ENCODE assay signal across 2 cellular contexts in the genomic region with DNA sequence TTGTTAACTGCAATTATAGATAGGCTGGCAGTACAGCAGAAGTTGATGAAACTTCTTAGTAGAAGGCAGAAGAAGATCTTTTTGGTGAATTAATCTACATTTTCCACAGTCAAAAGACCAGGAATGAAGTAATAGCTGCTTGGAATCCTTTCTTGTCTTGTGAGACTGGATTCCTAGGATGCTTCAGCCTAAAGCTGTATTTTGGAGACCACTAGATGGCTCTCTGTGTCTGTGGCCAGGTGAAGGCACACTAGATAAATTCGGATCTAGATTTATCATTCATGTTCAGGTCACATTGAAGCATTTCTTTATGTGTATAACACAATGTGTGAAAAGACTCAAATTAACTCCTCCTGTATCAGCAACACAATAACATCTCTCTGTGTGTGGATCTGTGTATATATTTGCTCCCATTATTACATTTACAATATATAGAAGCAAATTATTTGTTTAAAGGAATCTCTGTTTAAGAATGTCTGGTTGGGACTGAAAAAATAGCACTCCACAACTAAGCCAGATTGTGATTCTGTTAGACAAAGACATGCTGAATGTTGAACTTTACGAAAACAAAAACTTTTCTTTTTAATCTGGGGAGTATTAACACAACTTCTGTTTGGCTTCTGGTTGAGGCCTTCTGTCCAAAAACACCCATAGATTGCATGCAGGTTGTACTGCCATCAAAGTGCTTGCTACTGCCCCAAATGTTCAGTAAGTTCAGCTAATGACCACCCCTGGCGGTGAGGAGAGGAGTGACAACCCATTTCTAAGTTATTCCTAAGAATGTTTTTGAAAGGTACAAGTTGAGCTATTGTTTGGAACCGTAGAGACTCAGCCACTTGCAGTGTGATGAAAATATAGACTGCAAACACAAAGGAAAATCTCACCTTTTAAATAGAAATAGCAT.
TF ChIP-seq lines count a peak whose summit lies in the region.

No MANE protein-coding gene starts in this region.

TF ChIP-seq in A549, 52 proteins besides CTCF, POLR2A, EP300 and RAD21:
- TF ChIP-seq, protein P1, sequence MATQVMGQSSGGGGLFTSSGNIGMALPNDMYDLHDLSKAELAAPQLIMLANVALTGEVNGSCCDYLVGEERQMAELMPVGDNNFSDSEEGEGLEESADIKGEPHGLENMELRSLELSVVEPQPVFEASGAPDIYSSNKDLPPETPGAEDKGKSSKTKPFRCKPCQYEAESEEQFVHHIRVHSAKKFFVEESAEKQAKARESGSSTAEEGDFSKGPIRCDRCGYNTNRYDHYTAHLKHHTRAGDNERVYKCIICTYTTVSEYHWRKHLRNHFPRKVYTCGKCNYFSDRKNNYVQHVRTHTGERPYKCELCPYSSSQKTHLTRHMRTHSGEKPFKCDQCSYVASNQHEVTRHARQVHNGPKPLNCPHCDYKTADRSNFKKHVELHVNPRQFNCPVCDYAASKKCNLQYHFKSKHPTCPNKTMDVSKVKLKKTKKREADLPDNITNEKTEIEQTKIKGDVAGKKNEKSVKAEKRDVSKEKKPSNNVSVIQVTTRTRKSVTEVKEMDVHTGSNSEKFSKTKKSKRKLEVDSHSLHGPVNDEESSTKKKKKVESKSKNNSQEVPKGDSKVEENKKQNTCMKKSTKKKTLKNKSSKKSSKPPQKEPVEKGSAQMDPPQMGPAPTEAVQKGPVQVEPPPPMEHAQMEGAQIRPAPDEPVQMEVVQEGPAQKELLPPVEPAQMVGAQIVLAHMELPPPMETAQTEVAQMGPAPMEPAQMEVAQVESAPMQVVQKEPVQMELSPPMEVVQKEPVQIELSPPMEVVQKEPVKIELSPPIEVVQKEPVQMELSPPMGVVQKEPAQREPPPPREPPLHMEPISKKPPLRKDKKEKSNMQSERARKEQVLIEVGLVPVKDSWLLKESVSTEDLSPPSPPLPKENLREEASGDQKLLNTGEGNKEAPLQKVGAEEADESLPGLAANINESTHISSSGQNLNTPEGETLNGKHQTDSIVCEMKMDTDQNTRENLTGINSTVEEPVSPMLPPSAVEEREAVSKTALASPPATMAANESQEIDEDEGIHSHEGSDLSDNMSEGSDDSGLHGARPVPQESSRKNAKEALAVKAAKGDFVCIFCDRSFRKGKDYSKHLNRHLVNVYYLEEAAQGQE (IDR thresholded peaks at IDR 0.05), result no peak
- TF ChIP-seq SMC3 (IDR thresholded peaks at IDR 0.05), result 0 out of 3 replicates have a peak, but pooled peaks have one; percentile 30

TF ChIP-seq in GM23338, 12 proteins besides CTCF, POLR2A, EP300 and RAD21 (continued from another document):
- TF ChIP-seq, protein P2, sequence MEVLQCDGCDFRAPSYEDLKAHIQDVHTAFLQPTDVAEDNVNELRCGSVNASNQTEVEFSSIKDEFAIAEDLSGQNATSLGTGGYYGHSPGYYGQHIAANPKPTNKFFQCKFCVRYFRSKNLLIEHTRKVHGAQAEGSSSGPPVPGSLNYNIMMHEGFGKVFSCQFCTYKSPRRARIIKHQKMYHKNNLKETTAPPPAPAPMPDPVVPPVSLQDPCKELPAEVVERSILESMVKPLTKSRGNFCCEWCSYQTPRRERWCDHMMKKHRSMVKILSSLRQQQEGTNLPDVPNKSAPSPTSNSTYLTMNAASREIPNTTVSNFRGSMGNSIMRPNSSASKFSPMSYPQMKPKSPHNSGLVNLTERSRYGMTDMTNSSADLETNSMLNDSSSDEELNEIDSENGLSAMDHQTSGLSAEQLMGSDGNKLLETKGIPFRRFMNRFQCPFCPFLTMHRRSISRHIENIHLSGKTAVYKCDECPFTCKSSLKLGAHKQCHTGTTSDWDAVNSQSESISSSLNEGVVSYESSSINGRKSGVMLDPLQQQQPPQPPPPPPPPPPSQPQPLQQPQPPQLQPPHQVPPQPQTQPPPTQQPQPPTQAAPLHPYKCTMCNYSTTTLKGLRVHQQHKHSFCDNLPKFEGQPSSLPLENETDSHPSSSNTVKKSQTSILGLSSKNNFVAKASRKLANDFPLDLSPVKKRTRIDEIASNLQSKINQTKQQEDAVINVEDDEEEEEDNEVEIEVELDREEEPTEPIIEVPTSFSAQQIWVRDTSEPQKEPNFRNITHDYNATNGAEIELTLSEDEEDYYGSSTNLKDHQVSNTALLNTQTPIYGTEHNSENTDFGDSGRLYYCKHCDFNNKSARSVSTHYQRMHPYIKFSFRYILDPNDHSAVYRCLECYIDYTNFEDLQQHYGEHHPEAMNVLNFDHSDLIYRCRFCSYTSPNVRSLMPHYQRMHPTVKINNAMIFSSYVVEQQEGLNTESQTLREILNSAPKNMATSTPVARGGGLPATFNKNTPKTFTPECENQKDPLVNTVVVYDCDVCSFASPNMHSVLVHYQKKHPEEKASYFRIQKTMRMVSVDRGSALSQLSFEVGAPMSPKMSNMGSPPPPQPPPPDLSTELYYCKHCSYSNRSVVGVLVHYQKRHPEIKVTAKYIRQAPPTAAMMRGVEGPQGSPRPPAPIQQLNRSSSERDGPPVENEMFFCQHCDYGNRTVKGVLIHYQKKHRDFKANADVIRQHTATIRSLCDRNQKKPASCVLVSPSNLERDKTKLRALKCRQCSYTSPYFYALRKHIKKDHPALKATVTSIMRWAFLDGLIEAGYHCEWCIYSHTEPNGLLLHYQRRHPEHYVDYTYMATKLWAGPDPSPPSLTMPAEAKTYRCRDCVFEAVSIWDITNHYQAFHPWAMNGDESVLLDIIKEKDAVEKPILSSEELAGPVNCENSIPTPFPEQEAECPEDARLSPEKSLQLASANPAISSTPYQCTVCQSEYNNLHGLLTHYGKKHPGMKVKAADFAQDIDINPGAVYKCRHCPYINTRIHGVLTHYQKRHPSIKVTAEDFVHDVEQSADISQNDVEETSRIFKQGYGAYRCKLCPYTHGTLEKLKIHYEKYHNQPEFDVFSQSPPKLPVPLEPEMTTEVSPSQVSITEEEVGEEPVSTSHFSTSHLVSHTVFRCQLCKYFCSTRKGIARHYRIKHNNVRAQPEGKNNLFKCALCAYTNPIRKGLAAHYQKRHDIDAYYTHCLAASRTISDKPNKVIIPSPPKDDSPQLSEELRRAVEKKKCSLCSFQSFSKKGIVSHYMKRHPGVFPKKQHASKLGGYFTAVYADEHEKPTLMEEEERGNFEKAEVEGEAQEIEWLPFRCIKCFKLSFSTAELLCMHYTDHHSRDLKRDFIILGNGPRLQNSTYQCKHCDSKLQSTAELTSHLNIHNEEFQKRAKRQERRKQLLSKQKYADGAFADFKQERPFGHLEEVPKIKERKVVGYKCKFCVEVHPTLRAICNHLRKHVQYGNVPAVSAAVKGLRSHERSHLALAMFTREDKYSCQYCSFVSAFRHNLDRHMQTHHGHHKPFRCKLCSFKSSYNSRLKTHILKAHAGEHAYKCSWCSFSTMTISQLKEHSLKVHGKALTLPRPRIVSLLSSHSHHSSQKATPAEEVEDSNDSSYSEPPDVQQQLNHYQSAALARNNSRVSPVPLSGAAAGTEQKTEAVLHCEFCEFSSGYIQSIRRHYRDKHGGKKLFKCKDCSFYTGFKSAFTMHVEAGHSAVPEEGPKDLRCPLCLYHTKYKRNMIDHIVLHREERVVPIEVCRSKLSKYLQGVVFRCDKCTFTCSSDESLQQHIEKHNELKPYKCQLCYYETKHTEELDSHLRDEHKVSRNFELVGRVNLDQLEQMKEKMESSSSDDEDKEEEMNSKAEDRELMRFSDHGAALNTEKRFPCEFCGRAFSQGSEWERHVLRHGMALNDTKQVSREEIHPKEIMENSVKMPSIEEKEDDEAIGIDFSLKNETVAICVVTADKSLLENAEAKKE (CRISPR knock-in tag; IDR thresholded peaks at IDR 0.05), result 0 out of 2 replicates have a peak, but pooled peaks have one; percentile 19
- TF ChIP-seq, protein P1 (IDR thresholded peaks at IDR 0.05; ENCODE audit: unreplicated experiment), result no peak
- no peak for TF ChIP-seq JUNB (IDR thresholded peaks at IDR 0.05; ENCODE audit: unreplicated experiment)
- no peak for TF ChIP-seq POLR2AphosphoS5 (IDR thresholded peaks at IDR 0.05; ENCODE audit: low read depth)
